1 cellular context compared by ENCODE assay signal in genomic region chr17:59002126-59002525, GRCh38.
TF ChIP-seq lines count a peak whose summit lies in the region.

No MANE protein-coding gene starts in this region.

TF ChIP-seq in GM23338, 12 proteins besides CTCF, POLR2A, EP300 and RAD21 (continued from another document):
- no peak for TF ChIP-seq ZNF462 (CRISPR knock-in tag; IDR thresholded peaks at IDR 0.05)
TF ChIP-seq in GM23338: peak in this region for 0.
